1 cellular context compared by ENCODE assay signal in genomic region chr10:126042354-126042753, GRCh38.
TF ChIP-seq lines count a peak whose summit lies in the region.

No MANE protein-coding gene starts in this region.

TF ChIP-seq in GM12878, 131 proteins besides CTCF, POLR2A, EP300 and RAD21:
- TF ChIP-seq, protein P1, sequence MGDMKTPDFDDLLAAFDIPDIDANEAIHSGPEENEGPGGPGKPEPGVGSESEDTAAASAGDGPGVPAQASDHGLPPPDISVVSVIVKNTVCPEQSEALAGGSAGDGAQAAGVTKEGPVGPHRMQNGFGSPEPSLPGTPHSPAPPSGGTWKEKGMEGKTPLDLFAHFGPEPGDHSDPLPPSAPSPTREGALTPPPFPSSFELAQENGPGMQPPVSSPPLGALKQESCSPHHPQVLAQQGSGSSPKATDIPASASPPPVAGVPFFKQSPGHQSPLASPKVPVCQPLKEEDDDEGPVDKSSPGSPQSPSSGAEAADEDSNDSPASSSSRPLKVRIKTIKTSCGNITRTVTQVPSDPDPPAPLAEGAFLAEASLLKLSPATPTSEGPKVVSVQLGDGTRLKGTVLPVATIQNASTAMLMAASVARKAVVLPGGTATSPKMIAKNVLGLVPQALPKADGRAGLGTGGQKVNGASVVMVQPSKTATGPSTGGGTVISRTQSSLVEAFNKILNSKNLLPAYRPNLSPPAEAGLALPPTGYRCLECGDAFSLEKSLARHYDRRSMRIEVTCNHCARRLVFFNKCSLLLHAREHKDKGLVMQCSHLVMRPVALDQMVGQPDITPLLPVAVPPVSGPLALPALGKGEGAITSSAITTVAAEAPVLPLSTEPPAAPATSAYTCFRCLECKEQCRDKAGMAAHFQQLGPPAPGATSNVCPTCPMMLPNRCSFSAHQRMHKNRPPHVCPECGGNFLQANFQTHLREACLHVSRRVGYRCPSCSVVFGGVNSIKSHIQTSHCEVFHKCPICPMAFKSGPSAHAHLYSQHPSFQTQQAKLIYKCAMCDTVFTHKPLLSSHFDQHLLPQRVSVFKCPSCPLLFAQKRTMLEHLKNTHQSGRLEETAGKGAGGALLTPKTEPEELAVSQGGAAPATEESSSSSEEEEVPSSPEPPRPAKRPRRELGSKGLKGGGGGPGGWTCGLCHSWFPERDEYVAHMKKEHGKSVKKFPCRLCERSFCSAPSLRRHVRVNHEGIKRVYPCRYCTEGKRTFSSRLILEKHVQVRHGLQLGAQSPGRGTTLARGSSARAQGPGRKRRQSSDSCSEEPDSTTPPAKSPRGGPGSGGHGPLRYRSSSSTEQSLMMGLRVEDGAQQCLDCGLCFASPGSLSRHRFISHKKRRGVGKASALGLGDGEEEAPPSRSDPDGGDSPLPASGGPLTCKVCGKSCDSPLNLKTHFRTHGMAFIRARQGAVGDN (IDR thresholded peaks at IDR 0.05), result no peak
- TF ChIP-seq ATF7 (IDR thresholded peaks at IDR 0.05; ENCODE audit: low read depth), result peak; percentile 26; the same call in 1 of the 2 replicates
